9 cellular contexts compared by ENCODE assay signal in genomic region chr17:59425085-59425901, GRCh38.
DNase-seq lines count a peak whose midpoint lies in the region; ATAC-seq, FAIRE-seq and TF ChIP-seq lines count a peak whose summit lies in the region.
"Had no signal": no experiment of that assay in that cellular context is flagged by ENCODE, and none has a peak within 500 bp of the region (broad histone marks: within the 10 kb centered on the region; RNA-seq: fewer than 3 reads in every experiment).

No MANE protein-coding gene starts in this region.

- TF ChIP-seq POLR2A in gastrocnemius medialis (IDR thresholded peaks at IDR 0.05) = peak; percentile 10 to 70

- no peaks in the 10 kb centered on the region for H3K9me3 ChIP-seq in kidney (ENCODE audit: control insufficient read depth in 1 of 2, low read length in 2 of 2)
- H3K9me3 ChIP-seq in gastrocnemius medialis = no peaks in the 10 kb centered on the region

- no peaks in the 10 kb centered on the region for H3K9me3 Mint-ChIP-seq in activated T-cell treated with anti-CD3 and anti-CD28 coated beads, Interleukin-2, amount 50 U/mL, for 4 hours
- H3K9me3 Mint-ChIP-seq in activated naive CD4-positive, alpha-beta T cell treated with anti-CD3 and anti-CD28 coated beads, Interleukin-2, amount 50 U/mL, for 72 hours = no peaks in the 10 kb centered on the region
- H3K9me3 Mint-ChIP-seq: activated CD4-positive, alpha-beta T cell treated with anti-CD3 and anti-CD28 coated beads, Interleukin-2, amount 10 ng/mL, durations not matched to agents 7 days and 5 days had no signal

- H3K27me3 Mint-ChIP-seq in activated T-cell treated with anti-CD3 and anti-CD28 coated beads, Interleukin-2, amount 50 U/mL, for 4 hours (ENCODE audit: low read depth) = peaks cover 5% of the 10 kb centered on the region
- H3K27me3 Mint-ChIP-seq: activated CD4-positive, alpha-beta T cell treated with anti-CD3 and anti-CD28 coated beads, Interleukin-2, amount 10 ng/mL, durations not matched to agents 7 days and 5 days had no signal

- H3K27me3 ChIP-seq in brain microvascular endothelial cell (replicated peaks) (no peaks in the 10 kb centered on the region), gastrocnemius medialis (no peaks in the 10 kb centered on the region)

- no peaks in the 10 kb centered on the region for H3K36me3 Mint-ChIP-seq in activated T-cell treated with anti-CD3 and anti-CD28 coated beads, Interleukin-2, amount 50 U/mL, for 4 hours (ENCODE audit: insufficient read depth)
- no peaks in the 10 kb centered on the region for H3K36me3 Mint-ChIP-seq in activated naive CD4-positive, alpha-beta T cell treated with anti-CD3 and anti-CD28 coated beads, Interleukin-2, amount 50 U/mL, for 72 hours

- in situ Hi-C loops in GM13976 (cut with MboI; ENCODE audit: low sequenced_read_pairs, unreplicated experiment) (no loop called here), brain microvascular endothelial cell (cut with HindIII; ENCODE audit: low pct_ligation_motif_present, low sequenced_read_pairs) (loop anchor here (25.0 kb wide), 1 partner anchor 88 kb away; the partner anchor contains the start of gene YPEL2), gastrocnemius medialis (cut with MboI; ENCODE audit: low sequenced_read_pairs in 4 of 4) (loop anchor here in 1 of 4 donors (10.0 kb wide), 1 partner anchor 50 kb away; no protein-coding TSS in a partner anchor)

- intact Hi-C loops in kidney (cut with DNase I) = no loop called here
- intact Hi-C loops in gastrocnemius medialis (cut with DNase I; ENCODE audit: low total_unique reads) = loop anchor here (1.0 to 10.0 kb wide), 3 partner anchors 38 to 970 kb away; partner anchors contain the start of genes USP32 and YPEL2

- H3K4me1 ChIP-seq in kidney (ENCODE audit: control insufficient read depth in 1 of 2, insufficient read depth in 1 of 2, low read depth in 1 of 2, low read length in 2 of 2) (peaks cover 55 to 66% of the 10 kb centered on the region in 2 donors), gastrocnemius medialis (peaks cover 76 to 87% of the 10 kb centered on the region in 2 donors)

- H3K4me3 ChIP-seq in brain microvascular endothelial cell (ENCODE audit: low read depth, low read length) (no peak overlapping the region), kidney (ENCODE audit: low read length in 2 of 2) (no peak overlapping the region), gastrocnemius medialis (peak overlapping the region; percentile 23 to 42 (median 29))

- H3K9ac ChIP-seq in kidney (ENCODE audit: low read length in 2 of 2) = peak overlapping the region in 1 of 2 donors; percentile 51

- TF ChIP-seq CTCF in GM13976 (IDR thresholded peaks at IDR 0.05; ENCODE audit: borderline replicate concordance, control extremely low read depth, extremely low read depth, insufficient read depth, missing control alignments) (no peak), brain microvascular endothelial cell (IDR thresholded peaks at IDR 0.05; ENCODE audit: low read depth, low read length, missing control alignments) (no peak), kidney (IDR thresholded peaks at IDR 0.05; ENCODE audit: borderline replicate concordance, extremely low read depth, insufficient read depth) (no peak), gastrocnemius medialis (IDR thresholded peaks at IDR 0.05 in 4 of 5, conservative IDR thresholded peaks at IDR 0.05 in 1 of 5) (no peak)

- ATAC-seq in gastrocnemius medialis = peak; percentile 41 to 51
- no peak for ATAC-seq in activated T-cell treated with anti-CD3 and anti-CD28 coated beads, Interleukin-2, amount 50 U/mL, for 4 hours
- no peak for ATAC-seq in HG02884 (IDR thresholded peaks at IDR 0.05; ENCODE audit: unreplicated experiment)
- no peak for ATAC-seq in activated naive CD4-positive, alpha-beta T cell treated with anti-CD3 and anti-CD28 coated beads, Interleukin-2, amount 50 U/mL, for 72 hours

- FAIRE-seq in kidney (lab: Jason Lieb, UNC) = no peak

- H3K27ac Mint-ChIP-seq in activated naive CD4-positive, alpha-beta T cell treated with anti-CD3 and anti-CD28 coated beads, Interleukin-2, amount 50 U/mL, for 72 hours = no peak overlapping the region
- H3K27ac Mint-ChIP-seq: activated CD4-positive, alpha-beta T cell treated with anti-CD3 and anti-CD28 coated beads, Interleukin-2, amount 10 ng/mL, durations not matched to agents 7 days and 5 days had no signal

- peak overlapping the region; percentile 79 for H3K27ac ChIP-seq in brain microvascular endothelial cell
- H3K27ac ChIP-seq in kidney (ENCODE audit: low read depth in 2 of 2, low read length in 2 of 2) = peak overlapping the region; percentile 79 to 92
- peak overlapping the region; percentile 91 to 98 (median 95) for H3K27ac ChIP-seq in gastrocnemius medialis

- peak; percentile 52 for DNase-seq in GM13976 (ENCODE audit: low spot score)
- DNase-seq in brain microvascular endothelial cell = peak; percentile 63
- DNase-seq in kidney = peak; percentile 83
- peak; percentile 56 to 59 for DNase-seq in gastrocnemius medialis
- DNase-seq in activated T-cell treated with anti-CD3 and anti-CD28 coated beads, Interleukin-2, amount 50 U/mL, for 4 hours = no peak
- DNase-seq in activated naive CD4-positive, alpha-beta T cell treated with anti-CD3 and anti-CD28 coated beads, Interleukin-2, amount 50 U/mL, for 72 hours (ENCODE audit: low spot score in 2 of 2) = no peak
- DNase-seq in putamen (ENCODE audit: low spot score) = no peak
- DNase-seq: activated CD4-positive, alpha-beta T cell treated with anti-CD3 and anti-CD28 coated beads, Interleukin-2, amount 10 ng/mL, durations not matched to agents 7 days and 5 days had no signal

- no peak overlapping the region for H3K4me3 Mint-ChIP-seq in activated T-cell treated with anti-CD3 and anti-CD28 coated beads, Interleukin-2, amount 50 U/mL, for 4 hours
- H3K4me3 Mint-ChIP-seq: activated CD4-positive, alpha-beta T cell treated with anti-CD3 and anti-CD28 coated beads, Interleukin-2, amount 10 ng/mL, durations not matched to agents 7 days and 5 days had no signal

- H3K36me3 ChIP-seq in brain microvascular endothelial cell (replicated peaks) = no peaks in the 10 kb centered on the region
- H3K36me3 ChIP-seq in kidney (ENCODE audit: control insufficient read depth in 1 of 2, insufficient read depth in 2 of 2, low read length in 2 of 2) = no peaks in the 10 kb centered on the region
- H3K36me3 ChIP-seq in gastrocnemius medialis = no peaks in the 10 kb centered on the region

- H3K4me1 Mint-ChIP-seq in activated T-cell treated with anti-CD3 and anti-CD28 coated beads, Interleukin-2, amount 50 U/mL, for 4 hours (ENCODE audit: low read depth) = peaks cover 14% of the 10 kb centered on the region

Comparison
In these comparisons a context has a peak if more than half of its experiments do, and no peak if none do; other contexts are left out.
1. DNase-seq: peak in GM13976 (single experiment), brain microvascular endothelial cell (single experiment), kidney (single experiment) and gastrocnemius medialis (2 of 2); none in activated T-cell treated with anti-CD3 and anti-CD28 coated beads, Interleukin-2, amount 50 U/mL, for 4 hours (single experiment), activated naive CD4-positive, alpha-beta T cell treated with anti-CD3 and anti-CD28 coated beads, Interleukin-2, amount 50 U/mL, for 72 hours (0 of 2) and putamen (single experiment).
2. H3K4me3 ChIP-seq: peak in gastrocnemius medialis (4 of 4); none in brain microvascular endothelial cell (single experiment) and kidney (0 of 2).
3. ATAC-seq: peak in gastrocnemius medialis (2 of 2); none in activated T-cell treated with anti-CD3 and anti-CD28 coated beads, Interleukin-2, amount 50 U/mL, for 4 hours (0 of 2), HG02884 (single experiment) and activated naive CD4-positive, alpha-beta T cell treated with anti-CD3 and anti-CD28 coated beads, Interleukin-2, amount 50 U/mL, for 72 hours (0 of 2).
4. Peak in every context shown above with its lines, with median percentiles within 50 percentile points of each other: H3K27ac ChIP-seq.